In the genomic region with DNA sequence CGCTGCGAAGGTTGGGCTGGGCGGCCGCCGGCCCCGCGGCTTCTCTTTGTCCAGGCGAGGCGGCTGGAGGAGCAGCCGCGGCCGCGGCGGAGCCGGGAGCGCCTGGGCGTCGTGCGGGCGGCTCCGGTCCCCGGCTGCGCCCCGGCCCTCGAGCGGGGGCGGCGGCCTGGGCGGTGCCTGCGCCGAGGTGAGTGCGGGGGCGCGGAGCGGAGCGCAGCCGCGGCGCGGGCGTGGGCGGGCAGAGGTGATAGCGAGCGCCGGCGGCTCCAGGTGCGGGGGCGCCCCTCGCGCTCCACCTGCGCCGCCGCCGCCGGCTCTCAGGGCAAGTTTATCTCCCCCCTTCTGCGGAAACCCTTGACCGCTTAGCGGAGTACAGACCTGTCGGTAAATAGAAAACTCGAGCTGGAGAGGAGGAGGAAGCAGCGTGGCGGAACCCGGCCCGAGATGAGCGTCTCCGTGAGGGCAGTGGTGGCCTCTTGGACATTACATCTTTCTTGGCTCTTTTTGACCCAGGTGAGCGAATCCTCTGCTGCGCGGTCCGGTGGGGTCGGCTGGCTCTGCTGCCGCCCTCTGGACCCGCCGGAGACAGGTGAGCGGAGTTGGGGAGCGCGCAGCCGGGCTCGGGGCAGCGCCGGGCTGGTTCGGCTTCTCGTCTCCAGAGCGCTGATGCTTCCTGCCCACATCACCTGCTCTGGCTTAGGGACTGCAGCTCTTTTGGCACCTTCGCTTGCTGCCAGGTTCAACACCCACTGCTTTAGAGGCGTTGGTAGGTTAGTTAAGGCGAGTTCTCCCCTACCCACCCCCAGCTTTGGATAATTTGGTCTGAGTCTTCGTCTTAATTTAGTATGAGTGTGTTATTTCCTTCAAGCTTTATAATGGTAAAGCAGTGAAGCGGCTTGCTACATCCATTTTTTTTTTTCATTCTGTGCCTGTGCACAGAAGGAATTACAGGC, we compare ENCODE assay signal across 8 cellular contexts. TPM values are rescaled to one million over a fixed set of nuclear protein-coding genes. Genes with fewer than 3 reads are reported as not detected.
DNase-seq lines count a peak whose midpoint lies in the region; ATAC-seq and TF ChIP-seq lines count a peak whose summit lies in the region.

A gene (plus strand): TSS at position 241 of the 953 bp plus-strand sequence.

- peak; percentile 59 for ATAC-seq in HG02588 (IDR thresholded peaks at IDR 0.05; ENCODE audit: unreplicated experiment)
- peak; percentile 54 for ATAC-seq in effector memory CD8-positive, alpha-beta T cell (replicated peaks)

- H3K9ac ChIP-seq in muscle layer of colon (ENCODE audit: low read length): no peak within 1 kb of the TSS

- H3K9me3 ChIP-seq in muscle layer of colon (ENCODE audit: low read length): no peaks in the 10 kb centered on the region

- peaks cover 9 to 18% of the 10 kb centered on the region in 2 donors for H3K27me3 ChIP-seq in muscle layer of colon (ENCODE audit: control insufficient read depth in 1 of 2, insufficient read depth in 2 of 2, low read length in 2 of 2)

- peaks cover 0 to 10% of the 10 kb centered on the region in 2 donors for H3K9me3 Mint-ChIP-seq in effector memory CD8-positive, alpha-beta T cell

- peak; percentile 11 for DNase-seq in Daoy (ENCODE audit: low read depth)
- no peak for DNase-seq in effector memory CD8-positive, alpha-beta T cell
- DNase-seq in NCI-H2029 treated with DMSO at 0.1 percent for 48 hours (lab: John Stamatoyannopoulos, UW): no peak
- no peak for DNase-seq in Kasumi-1 (lab: John Stamatoyannopoulos, UW)

- peaks cover 0 to 2% of the 10 kb centered on the region in 2 donors for H3K4me1 Mint-ChIP-seq in effector memory CD8-positive, alpha-beta T cell (ENCODE audit: low read depth in 2 of 2)

- H3K36me3 Mint-ChIP-seq in effector memory CD8-positive, alpha-beta T cell (ENCODE audit: insufficient read depth): no peaks in the 10 kb centered on the region

- H3K4me1 ChIP-seq in muscle layer of colon (ENCODE audit: insufficient read depth, low read length): peaks cover 5% of the 10 kb centered on the region
- no peaks in the 10 kb centered on the region for H3K4me1 ChIP-seq in urinary bladder (ENCODE audit: insufficient read depth)

- H3K36me3 ChIP-seq in muscle layer of colon (ENCODE audit: insufficient read depth, low read length): no peaks in the 10 kb centered on the region
- H3K36me3 ChIP-seq in urinary bladder (ENCODE audit: insufficient read depth): no peaks in the 10 kb centered on the region

- WGBS in urinary bladder: 1% methylated on average over 89 of the region's 89 CpGs

- no peak within 1 kb of the TSS for H3K27ac Mint-ChIP-seq in effector memory CD8-positive, alpha-beta T cell

- peaks cover 68 to 78% of the 10 kb centered on the region in 2 donors for H3K27me3 Mint-ChIP-seq in effector memory CD8-positive, alpha-beta T cell

- H3K27ac ChIP-seq in VCaP (peak within 1 kb of the TSS; percentile 74), muscle layer of colon (ENCODE audit: low read depth, low read length) (no peak within 1 kb of the TSS), urinary bladder (ENCODE audit: low read depth) (no peak within 1 kb of the TSS)

- H3K4me3 ChIP-seq in muscle layer of colon (ENCODE audit: low read depth in 1 of 2, low read length in 2 of 2): peak within 1 kb of the TSS; percentile 35 to 42
- peak within 1 kb of the TSS; percentile 61 for H3K4me3 ChIP-seq in urinary bladder (ENCODE audit: low read depth, low read length)

- H3K4me3 Mint-ChIP-seq in effector memory CD8-positive, alpha-beta T cell: peak within 1 kb of the TSS; percentile 44 to 53

- peak; percentile 66 for TF ChIP-seq CTCF in VCaP (conservative IDR thresholded peaks at IDR 0.05)

RNA-seq across cellular contexts. Expression of the gene that starts here (rescaled TPM):
- total RNA-seq in Daoy (2014; rRNA removed; shearing (Covaris generic)): under 0.01 and 0.21 TPM in 2 replicates
- total RNA-seq in urinary bladder: 1.4 TPM
- 0.25 TPM for polyA plus RNA-seq in urinary bladder

Comparison
In these comparisons a context has a peak if more than half of its experiments do, and no peak if none do; other contexts are left out.
1. Peak in DNase-seq in Daoy; RNA of the gene not detected or under 1 TPM.